In the genomic region with DNA sequence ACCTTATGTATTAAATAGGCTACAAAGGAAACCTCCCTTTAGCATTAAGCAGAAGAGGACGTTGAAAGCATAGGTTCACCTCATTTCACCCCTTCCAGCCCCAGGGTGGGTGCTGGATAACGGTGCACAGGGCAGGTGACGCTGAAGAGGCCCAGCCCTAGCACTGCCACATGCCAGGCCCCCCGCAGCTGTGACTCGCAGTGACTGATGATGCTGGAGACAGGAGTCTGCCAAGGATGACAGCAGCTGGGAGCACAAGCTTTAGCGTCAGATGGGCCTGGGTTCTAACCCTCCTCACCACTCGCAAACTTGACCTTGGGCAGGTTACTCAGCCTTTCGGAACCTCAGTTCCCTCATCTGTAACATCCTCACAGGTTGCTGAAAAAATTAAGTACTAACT, we compare ENCODE assay signal across 25 cellular contexts.
DNase-seq lines count a peak whose midpoint lies in the region; ATAC-seq and TF ChIP-seq lines count a peak whose summit lies in the region.
"Had no signal": no experiment of that assay in that cellular context is flagged by ENCODE, and none has a peak within 500 bp of the region (broad histone marks: within the 10 kb centered on the region; RNA-seq: fewer than 3 reads in every experiment).

No MANE protein-coding gene starts in this region.

- ATAC-seq in PC-3 (0 out of 2 replicates have a peak, but pooled peaks have one; percentile 27), HG03097 (IDR thresholded peaks at IDR 0.05; ENCODE audit: low FRiP score, unreplicated experiment) (no peak)
- ATAC-seq: lower lobe of right lung, mucosa of descending colon had no signal

- no peaks in the 10 kb centered on the region for H3K4me1 ChIP-seq in PC-3 (ENCODE audit: insufficient read depth, low read length)
- peaks cover 6 to 7% of the 10 kb centered on the region in 2 donors for H3K4me1 ChIP-seq in neuronal stem cell (ENCODE audit: control insufficient read depth in 2 of 2, insufficient read depth in 1 of 2, low read depth in 1 of 2, low read length in 2 of 2)
- H3K4me1 ChIP-seq: BLaER1, lower lobe of right lung, parathyroid adenoma, right atrium auricular region, vagina had no signal

- POLR2A ChIA-PET in PC-3 (lab: Charles Lee; ENCODE audit: unreplicated experiment), result no interaction called here

- H3K27ac ChIP-seq in PC-3 (ENCODE audit: low read length) (no peak overlapping the region), neuronal stem cell (replicated peaks; ENCODE audit: low read length) (no peak overlapping the region)
- H3K27ac ChIP-seq: BLaER1, lower lobe of right lung, parathyroid adenoma, right atrium auricular region, vagina had no signal

- no peak overlapping the region for H2AK5ac ChIP-seq in neuronal stem cell (ENCODE audit: low read depth, low read length)

- CTCF ChIA-PET in PC-3 (lab: Charles Lee), result no interaction called here

- H4K91ac ChIP-seq in neuronal stem cell (ENCODE audit: low read depth, low read length, poor library complexity), result no peak overlapping the region

- H3K23ac ChIP-seq in neuronal stem cell (ENCODE audit: low read depth, low read length, poor library complexity), result peak overlapping the region; percentile 70

- no peaks in the 10 kb centered on the region for H4K20me1 ChIP-seq in PC-3 (ENCODE audit: low read length)
- H4K20me1 ChIP-seq: BLaER1 had no signal

- in situ Hi-C loops in GM13977 (cut with MboI; ENCODE audit: low pct_unique_long_range_greater_than_20kb, low sequenced_read_pairs, unreplicated experiment), result no loop called here

- H3K79me2 ChIP-seq in PC-3 (ENCODE audit: low read length), result no peaks in the 10 kb centered on the region
- H3K79me2 ChIP-seq: parathyroid adenoma had no signal

- no peak overlapping the region for H3K9ac ChIP-seq in PC-3 (ENCODE audit: low read length)
- no peak overlapping the region for H3K9ac ChIP-seq in neuronal stem cell (ENCODE audit: low read depth, low read length, poor library complexity)
- H3K9ac ChIP-seq: BLaER1, parathyroid adenoma had no signal

- TF ChIP-seq CTCF in PC-3 (conservative IDR thresholded peaks at IDR 0.05; ENCODE audit: low read depth, low read length), result no peak
- no peak for TF ChIP-seq CTCF in GM13977 (IDR thresholded peaks at IDR 0.05; ENCODE audit: extremely low read depth, insufficient read depth, missing control alignments)

- no peak overlapping the region for H2BK5ac ChIP-seq in neuronal stem cell (ENCODE audit: low read length)

- H3K9me3 ChIP-seq in PC-3 (ENCODE audit: low read length) (no peaks in the 10 kb centered on the region), neuronal stem cell (replicated peaks in 1 of 2; ENCODE audit: control insufficient read depth in 2 of 2, insufficient read depth in 1 of 2, low read depth in 1 of 2, low read length in 2 of 2) (no peaks in the 10 kb centered on the region)
- H3K9me3 ChIP-seq: BLaER1, lower lobe of right lung, mucosa of descending colon, right atrium auricular region, vagina had no signal

- H3K9me2 ChIP-seq in PC-3 (replicated peaks; ENCODE audit: low read length), result no peaks in the 10 kb centered on the region

- H3K4me3 ChIP-seq in PC-3 (ENCODE audit: low read length) (no peak overlapping the region), neuronal stem cell (ENCODE audit: low read length in 2 of 2) (no peak overlapping the region)
- H3K4me3 ChIP-seq: BLaER1, lower lobe of right lung, mucosa of descending colon, right atrium auricular region, vagina had no signal

- H3K4ac ChIP-seq in neuronal stem cell (ENCODE audit: low read length), result no peak overlapping the region

- no peak overlapping the region for H3K4me2 ChIP-seq in PC-3 (ENCODE audit: low read length)
- H3K4me2 ChIP-seq in neuronal stem cell (ENCODE audit: insufficient read depth, low read length, poor library complexity, severe bottlenecking), result no peak overlapping the region
- H3K4me2 ChIP-seq: BLaER1 had no signal

- intact Hi-C loops in PC-3 (cut with micrococcal nuclease), result no loop called here

- H3K27me3 ChIP-seq in PC-3 (ENCODE audit: low read length) (no peaks in the 10 kb centered on the region), neuronal stem cell (ENCODE audit: control insufficient read depth in 3 of 3, insufficient read depth in 3 of 3, low read depth in 1 of 3, low read length in 3 of 3) (no peaks in the 10 kb centered on the region)
- H3K27me3 ChIP-seq: BLaER1, right atrium auricular region, vagina had no signal

- no peaks in the 10 kb centered on the region for H3F3A ChIP-seq in PC-3 (ENCODE audit: low read length, unreplicated experiment)

- H2BK12ac ChIP-seq in neuronal stem cell (ENCODE audit: low read length), result no peak overlapping the region

- H3K79me1 ChIP-seq in neuronal stem cell (ENCODE audit: low read depth, low read length), result no peaks in the 10 kb centered on the region

- no peak overlapping the region for H2AFZ ChIP-seq in PC-3 (ENCODE audit: low read length)
- H2AFZ ChIP-seq in neuronal stem cell (ENCODE audit: low read length), result no peak overlapping the region
- H2AFZ ChIP-seq: parathyroid adenoma had no signal

- no peak overlapping the region for H3K14ac ChIP-seq in neuronal stem cell (ENCODE audit: low read length)

- no TSS peak for BruUV-seq in PC-3 (replicated peaks; lab: Mats Ljungman, UMichigan)

- H3K18ac ChIP-seq in neuronal stem cell (ENCODE audit: low read length), result peak overlapping the region; percentile 27

- no CpG with 5 or more reads among the region's 8 CpGs for WGBS in neuronal stem cell (ENCODE audit: extremely low coverage in 2 of 2, insufficient read length in 2 of 2, insufficient replicate concordance in 1 of 2), 2 donors

- H4K8ac ChIP-seq in neuronal stem cell (ENCODE audit: low read depth, low read length), result peak overlapping the region; percentile 97

- H3K36me3 ChIP-seq in PC-3 (ENCODE audit: low read depth, low read length) (no peaks in the 10 kb centered on the region), neuronal stem cell (replicated peaks in 1 of 2; ENCODE audit: control insufficient read depth in 2 of 2, insufficient read depth in 2 of 2, low read length in 2 of 2) (no peaks in the 10 kb centered on the region)
- H3K36me3 ChIP-seq: BLaER1, lower lobe of right lung, right atrium auricular region, vagina had no signal

- DNase-seq in NCI-H82 (lab: John Stamatoyannopoulos, UW) (peak; percentile 27), NCI-H82 treated with DMSO at 0.1 percent for 48 hours (lab: John Stamatoyannopoulos, UW; ENCODE audit: unreplicated experiment) (no peak), MV-4-11 (lab: John Stamatoyannopoulos, UW) (peak; percentile 36), PC-3 (peak; percentile 13), neuronal stem cell (ENCODE audit: low spot score) (no peak), GM13977 (ENCODE audit: low spot score) (no peak)
- no peak for DNase-seq in activated CD4-positive, alpha-beta T cell treated with anti-CD3 and anti-CD28 coated beads for 4 hours
- DNase-seq: activated B cell treated with CpG ODN at 0.5 μM for 24 hours; activated CD4-positive, alpha-beta memory T cell treated with anti-CD3 and anti-CD28 coated beads for 36 hours; caudate nucleus; COR-L47; HCEC 1CT; kidney; lower lobe of right lung; mucosa of descending colon; NCI-H187 treated with DMSO at 0.1 percent for 48 hours; NCI-H446 treated with DMSO at 0.1 percent for 48 hours; nephron progenitor cell; stimulated activated CD4-positive, alpha-beta T cell treated with anti-CD3 and anti-CD28 coated beads, Interleukin-4, amount 100 ng/mL, for 24 hours; stimulated activated naive CD4-positive, alpha-beta T cell had no signal

- H2BK15ac ChIP-seq in neuronal stem cell (ENCODE audit: low read length), result no peak overlapping the region

- H2BK120ac ChIP-seq in neuronal stem cell (ENCODE audit: low read depth, low read length), result no peak overlapping the region

Comparison
In these comparisons a context has a peak if more than half of its experiments do, and no peak if none do; other contexts are left out.
1. DNase-seq: peak in NCI-H82 (single experiment), MV-4-11 (single experiment) and PC-3 (single experiment); none in NCI-H82 treated with DMSO at 0.1 percent for 48 hours (single experiment), neuronal stem cell (single experiment), activated CD4-positive, alpha-beta T cell treated with anti-CD3 and anti-CD28 coated beads for 4 hours (0 of 2) and GM13977 (single experiment).